In the genomic region with DNA sequence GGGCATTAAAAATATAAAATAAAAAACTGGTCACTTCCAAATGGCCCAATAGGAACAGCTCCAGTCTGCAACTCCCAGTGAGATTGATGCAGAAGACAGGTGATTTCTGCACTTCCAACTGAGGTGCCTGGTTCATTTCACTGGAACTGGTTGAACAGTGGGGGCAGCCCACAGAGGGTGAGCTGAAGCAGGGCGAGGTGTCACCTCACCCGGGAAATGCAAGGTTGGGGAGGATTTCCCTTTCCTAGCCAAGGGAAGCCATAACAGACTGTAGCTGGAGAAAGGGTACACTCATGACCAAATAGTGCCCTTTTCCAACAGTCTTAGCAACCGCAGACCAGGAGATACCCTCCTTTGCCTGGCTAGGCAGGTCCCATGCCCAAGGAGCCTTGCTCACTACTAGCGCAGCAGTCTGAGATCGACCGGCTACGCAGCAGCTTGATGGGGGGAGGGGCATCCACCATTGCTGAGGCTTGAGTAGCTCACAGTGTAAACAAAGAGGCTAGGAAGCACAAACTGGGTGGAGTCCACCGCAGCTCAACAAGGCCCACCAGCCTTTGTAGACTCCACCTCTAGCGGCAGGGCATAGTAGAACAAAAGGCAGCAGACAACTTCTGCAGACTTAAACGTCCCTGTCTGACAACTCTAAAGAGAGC, we compare ENCODE assay signal across 10 cellular contexts. TPM values are rescaled to one million over a fixed set of nuclear protein-coding genes. Genes with fewer than 3 reads are reported as not detected.
DNase-seq lines count a peak whose midpoint lies in the region; ATAC-seq and TF ChIP-seq lines count a peak whose summit lies in the region.
"Had no signal": no experiment of that assay in that cellular context is flagged by ENCODE, and none has a peak within 500 bp of the region (broad histone marks: within the 10 kb centered on the region; RNA-seq: fewer than 3 reads in every experiment).

No MANE protein-coding gene starts in this region.

- CTCF ChIA-PET in activated CD8-positive, alpha-beta T cell treated with anti-CD3 and anti-CD28 coated beads for 36 hours (lab: Charles Lee): interaction anchor here (1.2 to 1.6 kb wide), 2 partner anchors 8 to 9 kb away, joined by 3 read pairs; no protein-coding TSS in a partner anchor

- DNase-seq in stimulated activated naive CD8-positive, alpha-beta T cell treated with anti-CD3 and anti-CD28 coated beads, Interleukin-15, amount 100 ng/mL, for 72 hours: peak; percentile 8 to 32
- no peak for DNase-seq in stimulated activated naive CD8-positive, alpha-beta T cell treated with anti-CD3 and anti-CD28 coated beads, Interleukin-15, Interleukin-2, amounts not matched to agents 100 U/mL and 50 U/mL, for 24 hours
- peak; percentile 68 for DNase-seq in activated CD8-positive, alpha-beta T cell treated with anti-CD3 and anti-CD28 coated beads for 36 hours
- DNase-seq in iPS DF 4.7 (ENCODE audit: extremely low read depth, low spot score) (peak; percentile 91), natural killer cell (no peak), DMS 273 (lab: John Stamatoyannopoulos, UW; ENCODE audit: unreplicated experiment) (no peak), DMS79 (lab: John Stamatoyannopoulos, UW) (no peak), C1 segment of cervical spinal cord (lab: John Stamatoyannopoulos, UW) (no peak)
- DNase-seq: Caco-2, kidney had no signal

- TF ChIP-seq CTCF in activated CD8-positive, alpha-beta T cell treated with anti-CD3 and anti-CD28 coated beads for 36 hours (IDR thresholded peaks at IDR 0.05): no peak
- TF ChIP-seq CTCF in natural killer cell (IDR thresholded peaks at IDR 0.05): no peak

- ATAC-seq in stimulated activated naive CD8-positive, alpha-beta T cell treated with anti-CD3 and anti-CD28 coated beads, Interleukin-15, amount 100 ng/mL, for 72 hours: peak; percentile 65
- ATAC-seq in stimulated activated naive CD8-positive, alpha-beta T cell treated with anti-CD3 and anti-CD28 coated beads, Interleukin-15, Interleukin-2, amounts not matched to agents 100 U/mL and 50 U/mL, for 24 hours: no peak
- peak; percentile 84 for ATAC-seq in activated CD8-positive, alpha-beta T cell treated with anti-CD3 and anti-CD28 coated beads for 36 hours
- ATAC-seq in natural killer cell: no peak

- H3K27ac Mint-ChIP-seq in stimulated activated naive CD8-positive, alpha-beta T cell treated with anti-CD3 and anti-CD28 coated beads, Interleukin-15, amount 100 ng/mL, for 72 hours: no peak overlapping the region
- peak overlapping the region; percentile 30 for H3K27ac Mint-ChIP-seq in activated CD8-positive, alpha-beta T cell treated with anti-CD3 and anti-CD28 coated beads for 36 hours
- no peak overlapping the region for H3K27ac Mint-ChIP-seq in natural killer cell

- peaks cover 33% of the 10 kb centered on the region for H3K36me3 Mint-ChIP-seq in activated CD8-positive, alpha-beta T cell treated with anti-CD3 and anti-CD28 coated beads for 36 hours (ENCODE audit: low read depth)
- no peaks in the 10 kb centered on the region for H3K36me3 Mint-ChIP-seq in natural killer cell

- H3K27me3 Mint-ChIP-seq in stimulated activated naive CD8-positive, alpha-beta T cell treated with anti-CD3 and anti-CD28 coated beads, Interleukin-15, amount 100 ng/mL, for 72 hours: no peaks in the 10 kb centered on the region
- no peaks in the 10 kb centered on the region for H3K27me3 Mint-ChIP-seq in activated CD8-positive, alpha-beta T cell treated with anti-CD3 and anti-CD28 coated beads for 36 hours
- H3K27me3 Mint-ChIP-seq in natural killer cell (ENCODE audit: low read depth in 2 of 2): no peaks in the 10 kb centered on the region

- peak overlapping the region in 1 of 2 donors; percentile 37 for H3K4me3 Mint-ChIP-seq in stimulated activated naive CD8-positive, alpha-beta T cell treated with anti-CD3 and anti-CD28 coated beads, Interleukin-15, amount 100 ng/mL, for 72 hours
- peak overlapping the region; percentile 36 for H3K4me3 Mint-ChIP-seq in activated CD8-positive, alpha-beta T cell treated with anti-CD3 and anti-CD28 coated beads for 36 hours
- H3K4me3 Mint-ChIP-seq in natural killer cell: no peak overlapping the region

- H3K4me1 Mint-ChIP-seq in stimulated activated naive CD8-positive, alpha-beta T cell treated with anti-CD3 and anti-CD28 coated beads, Interleukin-15, amount 100 ng/mL, for 72 hours: peaks cover 24% of the 10 kb centered on the region
- peaks cover 24% of the 10 kb centered on the region for H3K4me1 Mint-ChIP-seq in activated CD8-positive, alpha-beta T cell treated with anti-CD3 and anti-CD28 coated beads for 36 hours (ENCODE audit: low read depth)
- peaks cover 14 to 15% of the 10 kb centered on the region in 2 donors for H3K4me1 Mint-ChIP-seq in natural killer cell

- intact Hi-C loops in activated CD8-positive, alpha-beta T cell treated with anti-CD3 and anti-CD28 coated beads for 36 hours (cut with micrococcal nuclease): loop anchor here (10.0 kb wide), 1 partner anchor 108 kb away; the partner anchor contains the start of gene PLGRKT
- intact Hi-C loops in natural killer cell (cut with micrococcal nuclease): no loop called here

- POLR2A ChIA-PET in activated CD8-positive, alpha-beta T cell treated with anti-CD3 and anti-CD28 coated beads for 36 hours (lab: Charles Lee): no interaction called here

- H3K9me3 Mint-ChIP-seq in stimulated activated naive CD8-positive, alpha-beta T cell treated with anti-CD3 and anti-CD28 coated beads, Interleukin-15, amount 100 ng/mL, for 72 hours: no peaks in the 10 kb centered on the region
- peaks cover 2% of the 10 kb centered on the region for H3K9me3 Mint-ChIP-seq in activated CD8-positive, alpha-beta T cell treated with anti-CD3 and anti-CD28 coated beads for 36 hours
- no peaks in the 10 kb centered on the region for H3K9me3 Mint-ChIP-seq in natural killer cell

RNA-seq across cellular contexts. Expression of gene RLN1, which starts 12.7 kb away (rescaled TPM):
- 1 to 10 TPM; 1.3 to 2.3 TPM for total RNA-seq in activated CD8-positive, alpha-beta T cell treated with anti-CD3 and anti-CD28 coated beads for 36 hours
- 1 to 10 TPM in 2 of 3 donors, under 1 TPM in 1; 0.43 to 1.9 (median 1.5) TPM for total RNA-seq in natural killer cell
- total RNA-seq: Caco-2 had no signal

RNA-seq across cellular contexts. Expression of gene RLN2, which starts 22.5 kb away (rescaled TPM):
- total RNA-seq in activated CD8-positive, alpha-beta T cell treated with anti-CD3 and anti-CD28 coated beads for 36 hours: 1 to 10 TPM; 4.0 to 5.5 TPM
- 1 to 10 TPM in 1 of 3 donors, under 1 TPM in 2; 0.88 to 1.4 (median 0.94) TPM for total RNA-seq in natural killer cell

Comparison
In these comparisons a context has a peak if more than half of its experiments do, and no peak if none do; other contexts are left out.
1. ATAC-seq: peak in stimulated activated naive CD8-positive, alpha-beta T cell treated with anti-CD3 and anti-CD28 coated beads, Interleukin-15, amount 100 ng/mL, for 72 hours (single experiment) and activated CD8-positive, alpha-beta T cell treated with anti-CD3 and anti-CD28 coated beads for 36 hours (single experiment); none in stimulated activated naive CD8-positive, alpha-beta T cell treated with anti-CD3 and anti-CD28 coated beads, Interleukin-15, Interleukin-2, amounts not matched to agents 100 U/mL and 50 U/mL, for 24 hours (single experiment) and natural killer cell (0 of 3).
2. DNase-seq: peak in stimulated activated naive CD8-positive, alpha-beta T cell treated with anti-CD3 and anti-CD28 coated beads, Interleukin-15, amount 100 ng/mL, for 72 hours (2 of 2), activated CD8-positive, alpha-beta T cell treated with anti-CD3 and anti-CD28 coated beads for 36 hours (single experiment) and iPS DF 4.7 (single experiment); none in stimulated activated naive CD8-positive, alpha-beta T cell treated with anti-CD3 and anti-CD28 coated beads, Interleukin-15, Interleukin-2, amounts not matched to agents 100 U/mL and 50 U/mL, for 24 hours (single experiment), natural killer cell (single experiment), DMS 273 (single experiment), DMS79 (single experiment) and C1 segment of cervical spinal cord (0 of 14).